Comparison of ENCODE assay signal across 18 cellular contexts in the genomic region with DNA sequence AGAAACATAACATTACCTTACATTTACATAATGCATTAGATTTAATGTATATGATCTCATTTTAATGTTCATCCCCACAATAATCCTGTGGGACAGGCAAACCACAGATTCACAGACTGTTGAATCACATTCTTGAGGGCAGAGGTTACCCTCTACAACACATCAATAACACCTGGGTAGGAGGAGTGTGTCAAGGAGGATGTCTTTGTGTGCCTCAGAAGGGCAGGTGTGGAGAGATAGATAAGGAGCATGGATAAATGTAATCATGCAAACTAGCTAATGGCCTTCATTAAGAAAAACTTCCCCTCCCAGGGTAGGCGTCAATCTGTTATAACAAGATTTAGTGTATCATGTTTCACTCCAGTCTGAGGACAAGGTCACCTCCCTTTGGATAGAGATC.
"Had no signal": no experiment of that assay in that cellular context is flagged by ENCODE, and none has a peak within 500 bp of the region (broad histone marks: within the 10 kb centered on the region; RNA-seq: fewer than 3 reads in every experiment).

No MANE protein-coding gene starts in this region.

- H3K36me3 ChIP-seq: adrenal gland, heart left ventricle, ovary had no signal

- H3K9me3 ChIP-seq: adrenal gland, heart left ventricle, ovary had no signal

- H3K27me3 Mint-ChIP-seq: activated CD4-positive, alpha-beta memory T cell treated with anti-CD3 and anti-CD28 coated beads, Interleukin-2, amount 10 ng/mL, durations not matched to agents 7 days and 5 days; activated naive CD4-positive, alpha-beta T cell treated with anti-CD3 and anti-CD28 coated beads, Interleukin-2, amount 50 U/mL, for 24 hours; central memory CD8-positive, alpha-beta T cell had no signal

- H3K4me1 Mint-ChIP-seq: activated naive CD4-positive, alpha-beta T cell treated with anti-CD3 and anti-CD28 coated beads, Interleukin-2, amount 50 U/mL, for 24 hours; central memory CD8-positive, alpha-beta T cell; naive B cell; stimulated activated effector memory CD8-positive, alpha-beta T cell treated with anti-CD3 and anti-CD28 coated beads, Interleukin-12 subunit alpha, Interleukin-12 subunit beta, amount 100 ng/mL, for 72 hours; T-helper 17 cell had no signal

- H3K27me3 ChIP-seq: adrenal gland, heart left ventricle, ovary had no signal

- ATAC-seq: left colon; stimulated activated effector memory CD8-positive, alpha-beta T cell treated with anti-CD3 and anti-CD28 coated beads, Interleukin-12 subunit alpha, Interleukin-12 subunit beta, amount 100 ng/mL, for 72 hours; T-helper 17 cell had no signal

- H3K36me3 Mint-ChIP-seq: activated naive CD4-positive, alpha-beta T cell treated with anti-CD3 and anti-CD28 coated beads, Interleukin-2, amount 50 U/mL, for 24 hours; naive B cell; stimulated activated effector memory CD8-positive, alpha-beta T cell treated with anti-CD3 and anti-CD28 coated beads, Interleukin-12 subunit alpha, Interleukin-12 subunit beta, amount 100 ng/mL, for 72 hours had no signal

- H3K27ac Mint-ChIP-seq: activated CD4-positive, alpha-beta memory T cell treated with anti-CD3 and anti-CD28 coated beads, Interleukin-2, amount 10 ng/mL, durations not matched to agents 7 days and 5 days; activated naive CD4-positive, alpha-beta T cell treated with anti-CD3 and anti-CD28 coated beads, Interleukin-2, amount 50 U/mL, for 24 hours; activated T-cell treated with anti-CD3 and anti-CD28 coated beads, Interleukin-2, amount 50 U/mL, for 24 hours; naive B cell; stimulated activated effector memory CD8-positive, alpha-beta T cell treated with anti-CD3 and anti-CD28 coated beads, Interleukin-12 subunit alpha, Interleukin-12 subunit beta, amount 100 ng/mL, for 72 hours; T-helper 17 cell had no signal

- FAIRE-seq: frontal cortex, urothelium cell line had no signal

- H3K4me3 Mint-ChIP-seq: activated CD4-positive, alpha-beta memory T cell treated with anti-CD3 and anti-CD28 coated beads, Interleukin-2, amount 10 ng/mL, durations not matched to agents 7 days and 5 days; activated naive CD4-positive, alpha-beta T cell treated with anti-CD3 and anti-CD28 coated beads, Interleukin-2, amount 50 U/mL, for 24 hours; activated T-cell treated with anti-CD3 and anti-CD28 coated beads, Interleukin-2, amount 50 U/mL, for 24 hours; central memory CD8-positive, alpha-beta T cell; stimulated activated effector memory CD8-positive, alpha-beta T cell treated with anti-CD3 and anti-CD28 coated beads, Interleukin-12 subunit alpha, Interleukin-12 subunit beta, amount 100 ng/mL, for 72 hours; T-helper 17 cell had no signal

- DNase-seq: activated CD4-positive, alpha-beta memory T cell treated with anti-CD3 and anti-CD28 coated beads, Interleukin-2, amount 10 ng/mL, durations not matched to agents 7 days and 5 days; activated CD4-positive, alpha-beta T cell treated with anti-CD3 and anti-CD28 coated beads for 4 hours; activated effector memory CD4-positive, alpha-beta T cell treated with Interleukin-2 at 50 U/mL for 16 hours; activated T-cell treated with anti-CD3 and anti-CD28 coated beads, Interleukin-2, amount 50 U/mL, for 24 hours; adrenal gland; effector CD4-positive, alpha-beta T cell; heart left ventricle; left colon; naive B cell; ovary; stimulated activated CD4-positive, alpha-beta T cell treated with anti-CD3 and anti-CD28 coated beads, Interleukin-12 subunit alpha, Interleukin-12 subunit beta, amount 100 ng/mL, for 4 hours; T-helper 17 cell had no signal

- H3K9me3 Mint-ChIP-seq: activated CD4-positive, alpha-beta memory T cell treated with anti-CD3 and anti-CD28 coated beads, Interleukin-2, amount 10 ng/mL, durations not matched to agents 7 days and 5 days; activated naive CD4-positive, alpha-beta T cell treated with anti-CD3 and anti-CD28 coated beads, Interleukin-2, amount 50 U/mL, for 24 hours; activated T-cell treated with anti-CD3 and anti-CD28 coated beads, Interleukin-2, amount 50 U/mL, for 24 hours; stimulated activated effector memory CD8-positive, alpha-beta T cell treated with anti-CD3 and anti-CD28 coated beads, Interleukin-12 subunit alpha, Interleukin-12 subunit beta, amount 100 ng/mL, for 72 hours had no signal

- H3K4me1 ChIP-seq: adrenal gland had no signal

- H3K4me3 ChIP-seq: adrenal gland, coronary artery, heart left ventricle, ovary had no signal

- H3K27ac ChIP-seq: adrenal gland, coronary artery, ovary had no signal
